In the genomic region with DNA sequence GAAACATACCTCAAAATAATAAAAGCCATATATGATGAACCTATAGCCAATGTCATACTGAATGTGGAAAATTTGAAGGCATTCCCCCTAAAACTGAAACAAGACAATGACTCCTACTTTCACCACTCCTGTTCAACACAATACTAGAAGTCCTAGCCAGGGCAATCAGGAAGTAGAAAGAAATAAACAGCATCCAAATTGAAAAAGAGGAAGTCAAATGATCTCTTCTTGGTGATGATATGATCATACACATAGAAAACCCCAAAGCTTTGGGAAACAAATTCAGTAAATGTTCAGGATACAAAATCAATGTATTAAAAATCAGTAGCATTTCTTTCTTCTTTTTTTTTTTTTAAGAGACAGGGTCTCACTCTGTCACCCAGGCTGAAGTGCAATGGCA, we compare ENCODE assay signal across 29 cellular contexts.
"Had no signal": no experiment of that assay in that cellular context is flagged by ENCODE, and none has a peak within 500 bp of the region (broad histone marks: within the 10 kb centered on the region; RNA-seq: fewer than 3 reads in every experiment).

No MANE protein-coding gene starts in this region.

- ATAC-seq: activated CD8-positive, alpha-beta T cell treated with anti-CD3 and anti-CD28 coated beads for 36 hours; activated naive CD8-positive, alpha-beta T cell treated with anti-CD3 and anti-CD28 coated beads, Interleukin-2, amount 50 U/mL, for 24 hours; effector memory CD8-positive, alpha-beta T cell; gastroesophageal sphincter; naive thymus-derived CD4-positive, alpha-beta T cell; sciatic nerve; stimulated activated effector memory CD8-positive, alpha-beta T cell treated with anti-CD3 and anti-CD28 coated beads, Interleukin-12 subunit alpha, Interleukin-12 subunit beta, amount 100 ng/mL, for 72 hours; stimulated activated naive CD8-positive, alpha-beta T cell treated with anti-CD3 and anti-CD28 coated beads, Interleukin-15, amount 100 ng/mL, for 72 hours had no signal

- H3K9me3 Mint-ChIP-seq: activated naive CD4-positive, alpha-beta T cell treated with anti-CD3 and anti-CD28 coated beads, Interleukin-2, amount 50 U/mL, for 24 hours had no signal

- H3K4me1 Mint-ChIP-seq: activated naive CD4-positive, alpha-beta T cell treated with anti-CD3 and anti-CD28 coated beads, Interleukin-2, amount 50 U/mL, for 24 hours; activated naive CD8-positive, alpha-beta T cell treated with anti-CD3 and anti-CD28 coated beads, Interleukin-2, amount 50 U/mL, for 24 hours; mesothelial cell of epicardium; naive thymus-derived CD4-positive, alpha-beta T cell; stimulated activated effector memory CD8-positive, alpha-beta T cell treated with anti-CD3 and anti-CD28 coated beads, Interleukin-12 subunit alpha, Interleukin-12 subunit beta, amount 100 ng/mL, for 72 hours; stimulated activated naive CD8-positive, alpha-beta T cell treated with anti-CD3 and anti-CD28 coated beads, Interleukin-15, amount 100 ng/mL, for 72 hours had no signal

- H3K27ac ChIP-seq: gastroesophageal sphincter, hepatocyte, ovary, skin epidermis, thyroid gland, upper lobe of left lung, vagina had no signal

- H3K9me3 ChIP-seq: thyroid gland, vagina had no signal

- H3K36me3 ChIP-seq: ovary, thyroid gland, vagina had no signal

- H3K27ac Mint-ChIP-seq: activated B cell treated with CpG ODN at 0.5 μM for 24 hours; activated CD8-positive, alpha-beta T cell treated with anti-CD3 and anti-CD28 coated beads for 36 hours; activated naive CD4-positive, alpha-beta T cell treated with anti-CD3 and anti-CD28 coated beads, Interleukin-2, amount 50 U/mL, for 24 hours; activated naive CD8-positive, alpha-beta T cell treated with anti-CD3 and anti-CD28 coated beads, Interleukin-2, amount 50 U/mL, for 24 hours; activated T-helper 2 cell treated with anti-CD3 and anti-CD28 coated beads, Interferon-gamma antibody, Interleukin-2, Interleukin-4, amounts not matched to agents 10 μg/mL and 5 μg/mL and 100 μg/mL, durations not matched to agents 14 hours and 24 hours and 36 hours; effector memory CD8-positive, alpha-beta T cell; mesothelial cell of epicardium; naive thymus-derived CD4-positive, alpha-beta T cell; progenitor cell of endocrine pancreas; stimulated activated effector memory CD8-positive, alpha-beta T cell treated with anti-CD3 and anti-CD28 coated beads, Interleukin-12 subunit alpha, Interleukin-12 subunit beta, amount 100 ng/mL, for 72 hours; stimulated activated naive CD8-positive, alpha-beta T cell treated with anti-CD3 and anti-CD28 coated beads, Interleukin-15, amount 100 ng/mL, for 72 hours had no signal

- DNase-seq: activated B cell treated with CpG ODN at 0.5 μM for 24 hours; activated CD4-positive, alpha-beta T cell treated with anti-CD3 and anti-CD28 coated beads, Interleukin-2, amount 50 U/mL, for 1 hour; activated CD8-positive, alpha-beta T cell treated with anti-CD3 and anti-CD28 coated beads for 36 hours; activated naive CD8-positive, alpha-beta T cell treated with anti-CD3 and anti-CD28 coated beads, Interleukin-2, amount 50 U/mL, for 24 hours; activated T-cell treated with anti-CD3 and anti-CD28 coated beads, Interleukin-2, amount 50 U/mL, for 48 hours; amygdala; caudate nucleus; cortex of kidney; effector memory CD8-positive, alpha-beta T cell; erythroblast; islet precursor cell; mammary epithelial cell; naive thymus-derived CD4-positive, alpha-beta T cell; ovary; stimulated activated CD4-positive, alpha-beta T cell treated with anti-CD3 and anti-CD28 coated beads, Interleukin-4, amount 100 ng/mL, for 24 hours; stimulated activated naive CD8-positive, alpha-beta T cell treated with anti-CD3 and anti-CD28 coated beads, Interleukin-15, amount 100 ng/mL, for 72 hours; substantia nigra; thyroid gland; upper lobe of left lung had no signal

- H3K79me2 ChIP-seq: hepatocyte had no signal

- H3K4me3 ChIP-seq: gastroesophageal sphincter, hepatocyte, ovary, skin epidermis, thyroid gland, upper lobe of left lung, vagina had no signal

- H3K27me3 ChIP-seq: gastroesophageal sphincter, hepatocyte, ovary, thyroid gland, upper lobe of left lung, vagina had no signal

- H3K27me3 Mint-ChIP-seq: activated B cell treated with CpG ODN at 0.5 μM for 24 hours; activated CD8-positive, alpha-beta T cell treated with anti-CD3 and anti-CD28 coated beads for 36 hours; activated naive CD4-positive, alpha-beta T cell treated with anti-CD3 and anti-CD28 coated beads, Interleukin-2, amount 50 U/mL, for 24 hours; activated naive CD8-positive, alpha-beta T cell treated with anti-CD3 and anti-CD28 coated beads, Interleukin-2, amount 50 U/mL, for 24 hours; effector memory CD8-positive, alpha-beta T cell; naive thymus-derived CD4-positive, alpha-beta T cell; progenitor cell of endocrine pancreas; stimulated activated naive CD8-positive, alpha-beta T cell treated with anti-CD3 and anti-CD28 coated beads, Interleukin-15, amount 100 ng/mL, for 72 hours had no signal

- H3K4me2 ChIP-seq: hepatocyte had no signal

- H2AFZ ChIP-seq: hepatocyte had no signal

- H3K4me3 Mint-ChIP-seq: activated B cell treated with CpG ODN at 0.5 μM for 24 hours; activated CD8-positive, alpha-beta T cell treated with anti-CD3 and anti-CD28 coated beads for 36 hours; activated naive CD4-positive, alpha-beta T cell treated with anti-CD3 and anti-CD28 coated beads, Interleukin-2, amount 50 U/mL, for 24 hours; activated naive CD8-positive, alpha-beta T cell treated with anti-CD3 and anti-CD28 coated beads, Interleukin-2, amount 50 U/mL, for 24 hours; effector memory CD8-positive, alpha-beta T cell; mesothelial cell of epicardium; naive thymus-derived CD4-positive, alpha-beta T cell; stimulated activated effector memory CD8-positive, alpha-beta T cell treated with anti-CD3 and anti-CD28 coated beads, Interleukin-12 subunit alpha, Interleukin-12 subunit beta, amount 100 ng/mL, for 72 hours; stimulated activated naive CD8-positive, alpha-beta T cell treated with anti-CD3 and anti-CD28 coated beads, Interleukin-15, amount 100 ng/mL, for 72 hours had no signal

- H3K4me1 ChIP-seq: gastroesophageal sphincter, thyroid gland, upper lobe of left lung, vagina had no signal
